ENCODE assay signal across 1 cellular context in the genomic region with DNA sequence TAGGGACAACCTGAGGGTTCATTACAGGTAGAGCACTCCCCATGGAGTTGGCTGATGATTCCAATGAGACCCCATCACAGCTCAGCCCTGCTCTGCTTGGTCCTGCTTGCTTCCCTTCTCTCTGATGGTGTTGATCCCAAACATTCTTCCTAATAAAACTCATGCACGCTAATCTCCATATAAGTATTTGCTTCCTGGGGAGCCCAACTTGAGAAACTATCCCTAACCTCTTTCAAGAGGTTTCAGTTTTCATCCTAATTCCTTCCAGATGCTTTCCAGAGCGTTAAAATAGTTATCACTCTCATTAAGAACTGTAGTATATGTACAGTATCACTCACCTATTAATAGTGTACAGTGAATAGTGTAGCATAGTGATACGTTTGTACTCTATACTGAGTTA.
TF ChIP-seq lines count a peak whose summit lies in the region.

No MANE protein-coding gene starts in this region.

TF ChIP-seq in HEK293, 187 proteins besides CTCF, POLR2A, EP300 and RAD21 (continued from another document):
- TF ChIP-seq, protein P1, sequence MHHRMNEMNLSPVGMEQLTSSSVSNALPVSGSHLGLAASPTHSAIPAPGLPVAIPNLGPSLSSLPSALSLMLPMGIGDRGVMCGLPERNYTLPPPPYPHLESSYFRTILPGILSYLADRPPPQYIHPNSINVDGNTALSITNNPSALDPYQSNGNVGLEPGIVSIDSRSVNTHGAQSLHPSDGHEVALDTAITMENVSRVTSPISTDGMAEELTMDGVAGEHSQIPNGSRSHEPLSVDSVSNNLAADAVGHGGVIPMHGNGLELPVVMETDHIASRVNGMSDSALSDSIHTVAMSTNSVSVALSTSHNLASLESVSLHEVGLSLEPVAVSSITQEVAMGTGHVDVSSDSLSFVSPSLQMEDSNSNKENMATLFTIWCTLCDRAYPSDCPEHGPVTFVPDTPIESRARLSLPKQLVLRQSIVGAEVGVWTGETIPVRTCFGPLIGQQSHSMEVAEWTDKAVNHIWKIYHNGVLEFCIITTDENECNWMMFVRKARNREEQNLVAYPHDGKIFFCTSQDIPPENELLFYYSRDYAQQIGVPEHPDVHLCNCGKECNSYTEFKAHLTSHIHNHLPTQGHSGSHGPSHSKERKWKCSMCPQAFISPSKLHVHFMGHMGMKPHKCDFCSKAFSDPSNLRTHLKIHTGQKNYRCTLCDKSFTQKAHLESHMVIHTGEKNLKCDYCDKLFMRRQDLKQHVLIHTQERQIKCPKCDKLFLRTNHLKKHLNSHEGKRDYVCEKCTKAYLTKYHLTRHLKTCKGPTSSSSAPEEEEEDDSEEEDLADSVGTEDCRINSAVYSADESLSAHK (tag by site-specific recombination; IDR thresholded peaks at IDR 0.05), result peak; percentile 95
- TF ChIP-seq ZNF335 (tag by site-specific recombination; conservative IDR thresholded peaks at IDR 0.05) (peak; percentile 30; the same call in 1 of the 2 replicates), MZF1 (tag by site-specific recombination; IDR thresholded peaks at IDR 0.05; ENCODE audit: borderline replicate concordance) (peak; percentile 78), ZNF610 (tag by site-specific recombination; IDR thresholded peaks at IDR 0.05; ENCODE audit: borderline replicate concordance) (0 out of 2 replicates have a peak, but pooled peaks have one; percentile 27), ZNF843 (tag by site-specific recombination; IDR thresholded peaks at IDR 0.05) (peak; percentile 83), ZNF600 (tag by site-specific recombination; IDR thresholded peaks at IDR 0.05) (0 out of 2 replicates have a peak, but pooled peaks have one; percentile 27), ZBTB48 (tag by site-specific recombination; IDR thresholded peaks at IDR 0.05) (peak; percentile 88), KLF8 (tag by site-specific recombination; IDR thresholded peaks at IDR 0.05) (0 out of 2 replicates have a peak, but pooled peaks have one; percentile 23), ZNF146 (tag by site-specific recombination; IDR thresholded peaks at IDR 0.05) (no peak), SP7 (tag by site-specific recombination; IDR thresholded peaks at IDR 0.05) (0 out of 2 replicates have a peak, but pooled peaks have one; percentile 37), IKZF3 (tag by site-specific recombination; IDR thresholded peaks at IDR 0.05) (0 out of 2 replicates have a peak, but pooled peaks have one; percentile 39), GLIS1 (tag by site-specific recombination; IDR thresholded peaks at IDR 0.05) (0 out of 2 replicates have a peak, but pooled peaks have one; percentile 16), OSR2 (tag by site-specific recombination; IDR thresholded peaks at IDR 0.05) (peak; percentile 90)
- TF ChIP-seq, protein P2, sequence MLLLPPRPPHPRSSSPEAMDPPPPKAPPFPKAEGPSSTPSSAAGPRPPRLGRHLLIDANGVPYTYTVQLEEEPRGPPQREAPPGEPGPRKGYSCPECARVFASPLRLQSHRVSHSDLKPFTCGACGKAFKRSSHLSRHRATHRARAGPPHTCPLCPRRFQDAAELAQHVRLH (tag by site-specific recombination; IDR thresholded peaks at IDR 0.05), result peak; percentile 55; the same call in 1 of the 2 replicates
- TF ChIP-seq, protein P3, sequence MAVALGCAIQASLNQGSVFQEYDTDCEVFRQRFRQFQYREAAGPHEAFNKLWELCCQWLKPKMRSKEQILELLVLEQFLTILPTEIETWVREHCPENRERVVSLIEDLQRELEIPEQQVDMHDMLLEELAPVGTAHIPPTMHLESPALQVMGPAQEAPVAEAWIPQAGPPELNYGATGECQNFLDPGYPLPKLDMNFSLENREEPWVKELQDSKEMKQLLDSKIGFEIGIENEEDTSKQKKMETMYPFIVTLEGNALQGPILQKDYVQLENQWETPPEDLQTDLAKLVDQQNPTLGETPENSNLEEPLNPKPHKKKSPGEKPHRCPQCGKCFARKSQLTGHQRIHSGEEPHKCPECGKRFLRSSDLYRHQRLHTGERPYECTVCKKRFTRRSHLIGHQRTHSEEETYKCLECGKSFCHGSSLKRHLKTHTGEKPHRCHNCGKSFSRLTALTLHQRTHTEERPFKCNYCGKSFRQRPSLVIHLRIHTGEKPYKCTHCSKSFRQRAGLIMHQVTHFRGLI (tag by site-specific recombination; IDR thresholded peaks at IDR 0.05), result peak; percentile 81
- TF ChIP-seq, protein P4, sequence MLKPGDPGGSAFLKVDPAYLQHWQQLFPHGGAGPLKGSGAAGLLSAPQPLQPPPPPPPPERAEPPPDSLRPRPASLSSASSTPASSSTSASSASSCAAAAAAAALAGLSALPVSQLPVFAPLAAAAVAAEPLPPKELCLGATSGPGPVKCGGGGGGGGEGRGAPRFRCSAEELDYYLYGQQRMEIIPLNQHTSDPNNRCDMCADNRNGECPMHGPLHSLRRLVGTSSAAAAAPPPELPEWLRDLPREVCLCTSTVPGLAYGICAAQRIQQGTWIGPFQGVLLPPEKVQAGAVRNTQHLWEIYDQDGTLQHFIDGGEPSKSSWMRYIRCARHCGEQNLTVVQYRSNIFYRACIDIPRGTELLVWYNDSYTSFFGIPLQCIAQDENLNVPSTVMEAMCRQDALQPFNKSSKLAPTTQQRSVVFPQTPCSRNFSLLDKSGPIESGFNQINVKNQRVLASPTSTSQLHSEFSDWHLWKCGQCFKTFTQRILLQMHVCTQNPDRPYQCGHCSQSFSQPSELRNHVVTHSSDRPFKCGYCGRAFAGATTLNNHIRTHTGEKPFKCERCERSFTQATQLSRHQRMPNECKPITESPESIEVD (tag by site-specific recombination; IDR thresholded peaks at IDR 0.05), result peak; percentile 93
